11 cellular contexts compared by ENCODE assay signal in the genomic region with DNA sequence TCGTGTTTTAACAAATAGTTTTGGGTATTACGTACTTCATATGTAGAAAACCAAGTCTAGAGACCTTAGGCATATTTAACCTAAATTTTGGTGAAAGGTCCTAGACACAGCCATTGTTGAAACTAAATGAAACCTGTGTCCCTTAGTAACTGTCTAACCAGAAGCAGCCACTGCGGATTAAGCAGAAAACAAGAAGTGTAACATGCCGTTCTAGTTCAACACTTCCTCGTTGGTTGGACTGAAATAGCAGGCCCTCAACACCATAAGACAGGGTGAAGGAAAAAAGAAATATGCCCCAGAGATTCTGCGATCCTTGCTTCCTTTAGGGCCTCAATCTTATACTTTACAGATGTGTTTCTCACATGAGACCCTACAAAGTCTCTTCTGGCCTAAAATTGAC. TPM values are rescaled to one million over a fixed set of nuclear protein-coding genes. Genes with fewer than 3 reads are reported as not detected.
DNase-seq lines count a peak whose midpoint lies in the region; ATAC-seq and TF ChIP-seq lines count a peak whose summit lies in the region.
"Had no signal": no experiment of that assay in that cellular context is flagged by ENCODE, and none has a peak within 500 bp of the region (broad histone marks: within the 10 kb centered on the region; RNA-seq: fewer than 3 reads in every experiment).

No MANE protein-coding gene starts in this region.

- H3K9me3 ChIP-seq in osteoblast (ENCODE audit: low read depth, low read length) = no peaks in the 10 kb centered on the region
- H3K9me3 ChIP-seq: A549 had no signal

- H3K27ac Mint-ChIP-seq in activated CD4-positive, alpha-beta T cell treated with anti-CD3 and anti-CD28 coated beads, Interleukin-2, amount 10 ng/mL, durations not matched to agents 24 days and 14 days = no peak overlapping the region
- H3K27ac Mint-ChIP-seq in activated naive CD8-positive, alpha-beta T cell treated with anti-CD3 and anti-CD28 coated beads for 36 hours = no peak overlapping the region

- intact Hi-C loops in activated CD4-positive, alpha-beta T cell treated with anti-CD3 and anti-CD28 coated beads, Interleukin-2, amount 10 ng/mL, durations not matched to agents 24 days and 14 days (cut with micrococcal nuclease) = no loop called here

- no peaks in the 10 kb centered on the region for H3K36me3 ChIP-seq in osteoblast (ENCODE audit: insufficient read depth, low read length)

- H3K27me3 ChIP-seq in osteoblast (ENCODE audit: insufficient read depth, low read length) = no peaks in the 10 kb centered on the region

- ATAC-seq in GM18907 (IDR thresholded peaks at IDR 0.05; ENCODE audit: unreplicated experiment) = no peak
- no peak for ATAC-seq in GM21717 (IDR thresholded peaks at IDR 0.05; ENCODE audit: unreplicated experiment)
- ATAC-seq: A549 had no signal

- peaks cover 17% of the 10 kb centered on the region for H3K4me1 Mint-ChIP-seq in activated CD4-positive, alpha-beta T cell treated with anti-CD3 and anti-CD28 coated beads, Interleukin-2, amount 10 ng/mL, durations not matched to agents 24 days and 14 days
- H3K4me1 Mint-ChIP-seq in activated naive CD8-positive, alpha-beta T cell treated with anti-CD3 and anti-CD28 coated beads for 36 hours = peaks cover 22% of the 10 kb centered on the region

- no peak overlapping the region for H3K4me2 ChIP-seq in osteoblast (ENCODE audit: insufficient read depth, low read length)

- no peaks in the 10 kb centered on the region for H3K9me3 Mint-ChIP-seq in activated CD4-positive, alpha-beta T cell treated with anti-CD3 and anti-CD28 coated beads, Interleukin-2, amount 10 ng/mL, durations not matched to agents 24 days and 14 days
- no peaks in the 10 kb centered on the region for H3K9me3 Mint-ChIP-seq in activated naive CD8-positive, alpha-beta T cell treated with anti-CD3 and anti-CD28 coated beads for 36 hours

- peak overlapping the region; percentile 87 for H3K4me3 Mint-ChIP-seq in activated CD4-positive, alpha-beta T cell treated with anti-CD3 and anti-CD28 coated beads, Interleukin-2, amount 10 ng/mL, durations not matched to agents 24 days and 14 days
- peak overlapping the region; percentile 40 for H3K4me3 Mint-ChIP-seq in activated naive CD8-positive, alpha-beta T cell treated with anti-CD3 and anti-CD28 coated beads for 36 hours

- peaks cover 23% of the 10 kb centered on the region for H3K4me1 ChIP-seq in osteoblast (ENCODE audit: insufficient read depth, low read length)

- no peak overlapping the region for H3K27ac ChIP-seq in osteoblast (ENCODE audit: low read depth, low read length)
- H3K27ac ChIP-seq: A549 had no signal

- H3K79me2 ChIP-seq in osteoblast (ENCODE audit: insufficient read depth, low read length) = peaks cover 52% of the 10 kb centered on the region

- H3K36me3 Mint-ChIP-seq in activated CD4-positive, alpha-beta T cell treated with anti-CD3 and anti-CD28 coated beads, Interleukin-2, amount 10 ng/mL, durations not matched to agents 24 days and 14 days (ENCODE audit: low read depth) = peaks cover 8% of the 10 kb centered on the region
- H3K36me3 Mint-ChIP-seq in activated naive CD8-positive, alpha-beta T cell treated with anti-CD3 and anti-CD28 coated beads for 36 hours = no peaks in the 10 kb centered on the region

- no peaks in the 10 kb centered on the region for H4K20me1 ChIP-seq in osteoblast (ENCODE audit: insufficient read depth, low read length)

- H2AFZ ChIP-seq in osteoblast (ENCODE audit: low read length) = no peak overlapping the region

- H3K27me3 Mint-ChIP-seq in activated CD4-positive, alpha-beta T cell treated with anti-CD3 and anti-CD28 coated beads, Interleukin-2, amount 10 ng/mL, durations not matched to agents 24 days and 14 days = no peaks in the 10 kb centered on the region
- no peaks in the 10 kb centered on the region for H3K27me3 Mint-ChIP-seq in activated naive CD8-positive, alpha-beta T cell treated with anti-CD3 and anti-CD28 coated beads for 36 hours

- DNase-seq in activated CD4-positive, alpha-beta T cell treated with anti-CD3 and anti-CD28 coated beads, Interleukin-2, amount 10 ng/mL, durations not matched to agents 24 days and 14 days = no peak
- no peak for DNase-seq in activated CD4-positive, alpha-beta T cell treated with anti-CD3 and anti-CD28 coated beads for 4 hours
- DNase-seq in MV-4-11 (lab: John Stamatoyannopoulos, UW) = peak; percentile 87
- DNase-seq in activated naive CD8-positive, alpha-beta T cell treated with anti-CD3 and anti-CD28 coated beads for 36 hours = no peak
- peak; percentile 11 for DNase-seq in osteoblast (ENCODE audit: insufficient read length, low spot score, missing footprints)
- DNase-seq in inferior parietal cortex (ENCODE audit: extremely low spot score) = no peak
- DNase-seq: NCI-H187 treated with DMSO at 0.1 percent for 48 hours; stimulated activated CD8-positive, alpha-beta memory T cell treated with anti-CD3 and anti-CD28 coated beads, Interleukin-4, amount 100 ng/mL, for 48 hours had no signal

- no peak for TF ChIP-seq CTCF in osteoblast (IDR thresholded peaks at IDR 0.05; ENCODE audit: extremely low read depth, low read depth, low read length)

- H3K4me3 ChIP-seq in osteoblast (ENCODE audit: insufficient read depth, low read length) = no peak overlapping the region
- H3K4me3 ChIP-seq: A549 had no signal

RNA-seq across cellular contexts. Expression of gene NAA40, which starts 2.0 kb away (rescaled TPM):
- total RNA-seq in activated CD4-positive, alpha-beta T cell treated with anti-CD3 and anti-CD28 coated beads, Interleukin-2, amount 10 ng/mL, durations not matched to agents 24 days and 14 days = 26.1 and 26.9 TPM in 2 replicates
- total RNA-seq in activated naive CD8-positive, alpha-beta T cell treated with anti-CD3 and anti-CD28 coated beads for 36 hours = 10 to 100 TPM; 18.3 to 21.6 TPM
- total RNA-seq in osteoblast = 11.9 and 12.1 TPM in 2 replicates

RNA-seq across cellular contexts. Expression of gene RCOR2, which starts 23.8 kb away (rescaled TPM):
- total RNA-seq in activated CD4-positive, alpha-beta T cell treated with anti-CD3 and anti-CD28 coated beads, Interleukin-2, amount 10 ng/mL, durations not matched to agents 24 days and 14 days = 0.26 and 0.28 TPM in 2 replicates
- under 1 TPM; 0.58 to 0.82 TPM for total RNA-seq in activated naive CD8-positive, alpha-beta T cell treated with anti-CD3 and anti-CD28 coated beads for 36 hours
- total RNA-seq in osteoblast = under 0.01 TPM in 2 replicates

RNA-seq across cellular contexts. Expression of gene COX8A, which starts 33.6 kb away (rescaled TPM):
- total RNA-seq in activated CD4-positive, alpha-beta T cell treated with anti-CD3 and anti-CD28 coated beads, Interleukin-2, amount 10 ng/mL, durations not matched to agents 24 days and 14 days = 302 TPM in 2 replicates
- 100 to 1,000 TPM; 450 to 466 TPM for total RNA-seq in activated naive CD8-positive, alpha-beta T cell treated with anti-CD3 and anti-CD28 coated beads for 36 hours
- total RNA-seq in osteoblast = 159 and 190 TPM in 2 replicates

RNA-seq across cellular contexts. Expression of gene OTUB1, which starts 45.5 kb away (rescaled TPM):
- total RNA-seq in activated CD4-positive, alpha-beta T cell treated with anti-CD3 and anti-CD28 coated beads, Interleukin-2, amount 10 ng/mL, durations not matched to agents 24 days and 14 days = 105 and 115 TPM in 2 replicates
- 10 to 100 TPM; 70.5 to 72.0 TPM for total RNA-seq in activated naive CD8-positive, alpha-beta T cell treated with anti-CD3 and anti-CD28 coated beads for 36 hours
- total RNA-seq in osteoblast = 32.1 and 34.4 TPM in 2 replicates

Comparison
In these comparisons a context has a peak if more than half of its experiments do, and no peak if none do; other contexts are left out.
1. DNase-seq: peak in MV-4-11 (single experiment) and osteoblast (single experiment); none in activated CD4-positive, alpha-beta T cell treated with anti-CD3 and anti-CD28 coated beads, Interleukin-2, amount 10 ng/mL, durations not matched to agents 24 days and 14 days (single experiment), activated CD4-positive, alpha-beta T cell treated with anti-CD3 and anti-CD28 coated beads for 4 hours (0 of 2), activated naive CD8-positive, alpha-beta T cell treated with anti-CD3 and anti-CD28 coated beads for 36 hours (single experiment) and inferior parietal cortex (single experiment).